In genomic region chr9:70007831-70008230, GRCh38 we compare ENCODE assay signal across 33 cellular contexts. TPM values are rescaled to one million over a fixed set of nuclear protein-coding genes. Genes with fewer than 3 reads are reported as not detected.
"Had no signal": no experiment of that assay in that cellular context is flagged by ENCODE, and none has a peak within 500 bp of the region (broad histone marks: within the 10 kb centered on the region; RNA-seq: fewer than 3 reads in every experiment).

No MANE protein-coding gene starts in this region.

- H3K27me3 Mint-ChIP-seq: dendritic cell treated with granulocyte-macrophage colony-stimulating factor and Interleukin-4, amounts not matched to agents 40 ng/mL and 50 ng/mL, for 4 days had no signal

- H3K4me1 ChIP-seq: adrenal gland had no signal

- H3K27ac Mint-ChIP-seq: activated CD8-positive, alpha-beta T cell treated with anti-CD3 and anti-CD28 coated beads for 36 hours; activated naive CD4-positive, alpha-beta T cell treated with anti-CD3 and anti-CD28 coated beads for 36 hours; activated naive CD4-positive, alpha-beta T cell treated with anti-CD3 and anti-CD28 coated beads, Interleukin-2, amount 50 U/mL, for 24 hours; activated naive CD8-positive, alpha-beta T cell treated with anti-CD3 and anti-CD28 coated beads for 36 hours; activated naive CD8-positive, alpha-beta T cell treated with anti-CD3 and anti-CD28 coated beads, Interleukin-2, amount 50 U/mL, for 24 hours; activated T-helper 1 cell treated with anti-CD3 and anti-CD28 coated beads, Interleukin-12 subunit alpha, Interleukin-12 subunit beta, Interleukin-2, Interleukin-4 antibody, amounts not matched to agents 30 ng/mL and 10 ng/mL and 1 ng/mL, durations not matched to agents 14 hours and 24 hours and 36 hours; activated T-helper 2 cell treated with anti-CD3 and anti-CD28 coated beads, Interferon-gamma antibody, Interleukin-2, Interleukin-4, amounts not matched to agents 10 μg/mL and 5 μg/mL and 100 μg/mL, durations not matched to agents 14 hours and 24 hours and 36 hours; dendritic cell treated with granulocyte-macrophage colony-stimulating factor and Interleukin-4, amounts not matched to agents 40 ng/mL and 50 ng/mL, for 4 days; endodermal cell; WTC11 had no signal

- H3K27ac ChIP-seq: adrenal gland, body of pancreas, coronary artery, dorsolateral prefrontal cortex, esophagus squamous epithelium, VCaP had no signal

- H3K9me3 ChIP-seq: adrenal gland, body of pancreas, esophagus squamous epithelium had no signal

- H3K9me3 Mint-ChIP-seq: activated CD8-positive, alpha-beta T cell treated with anti-CD3 and anti-CD28 coated beads for 36 hours; activated naive CD4-positive, alpha-beta T cell treated with anti-CD3 and anti-CD28 coated beads for 36 hours; activated naive CD4-positive, alpha-beta T cell treated with anti-CD3 and anti-CD28 coated beads, Interleukin-2, amount 50 U/mL, for 24 hours; activated naive CD8-positive, alpha-beta T cell treated with anti-CD3 and anti-CD28 coated beads for 36 hours; activated naive CD8-positive, alpha-beta T cell treated with anti-CD3 and anti-CD28 coated beads, Interleukin-2, amount 50 U/mL, for 24 hours; activated T-helper 1 cell treated with anti-CD3 and anti-CD28 coated beads, Interleukin-12 subunit alpha, Interleukin-12 subunit beta, Interleukin-2, Interleukin-4 antibody, amounts not matched to agents 30 ng/mL and 10 ng/mL and 1 ng/mL, durations not matched to agents 14 hours and 24 hours and 36 hours; activated T-helper 2 cell treated with anti-CD3 and anti-CD28 coated beads, Interferon-gamma antibody, Interleukin-2, Interleukin-4, amounts not matched to agents 10 μg/mL and 5 μg/mL and 100 μg/mL, durations not matched to agents 14 hours and 24 hours and 36 hours; central memory CD8-positive, alpha-beta T cell; dendritic cell treated with granulocyte-macrophage colony-stimulating factor and Interleukin-4, amounts not matched to agents 40 ng/mL and 50 ng/mL, for 4 days; endodermal cell had no signal

- H3K4me1 Mint-ChIP-seq: activated naive CD4-positive, alpha-beta T cell treated with anti-CD3 and anti-CD28 coated beads, Interleukin-2, amount 50 U/mL, for 24 hours; activated naive CD8-positive, alpha-beta T cell treated with anti-CD3 and anti-CD28 coated beads for 36 hours; activated naive CD8-positive, alpha-beta T cell treated with anti-CD3 and anti-CD28 coated beads, Interleukin-2, amount 50 U/mL, for 24 hours; central memory CD8-positive, alpha-beta T cell; endodermal cell had no signal

- H3K27me3 ChIP-seq: adrenal gland, body of pancreas, esophagus squamous epithelium had no signal

- H3K36me3 ChIP-seq: adrenal gland, esophagus squamous epithelium had no signal

- H3K4me3 Mint-ChIP-seq: activated CD8-positive, alpha-beta T cell treated with anti-CD3 and anti-CD28 coated beads for 36 hours; activated naive CD4-positive, alpha-beta T cell treated with anti-CD3 and anti-CD28 coated beads for 36 hours; activated naive CD4-positive, alpha-beta T cell treated with anti-CD3 and anti-CD28 coated beads, Interleukin-2, amount 50 U/mL, for 24 hours; activated naive CD8-positive, alpha-beta T cell treated with anti-CD3 and anti-CD28 coated beads for 36 hours; activated naive CD8-positive, alpha-beta T cell treated with anti-CD3 and anti-CD28 coated beads, Interleukin-2, amount 50 U/mL, for 24 hours; activated T-helper 1 cell treated with anti-CD3 and anti-CD28 coated beads, Interleukin-12 subunit alpha, Interleukin-12 subunit beta, Interleukin-2, Interleukin-4 antibody, amounts not matched to agents 30 ng/mL and 10 ng/mL and 1 ng/mL, durations not matched to agents 14 hours and 24 hours and 36 hours; central memory CD8-positive, alpha-beta T cell; dendritic cell treated with granulocyte-macrophage colony-stimulating factor and Interleukin-4, amounts not matched to agents 40 ng/mL and 50 ng/mL, for 4 days; endodermal cell; WTC11 had no signal

- FAIRE-seq: frontal cortex had no signal

- H3K36me3 Mint-ChIP-seq: activated naive CD4-positive, alpha-beta T cell treated with anti-CD3 and anti-CD28 coated beads, Interleukin-2, amount 50 U/mL, for 24 hours; activated naive CD8-positive, alpha-beta T cell treated with anti-CD3 and anti-CD28 coated beads for 36 hours; WTC11 had no signal

- H3K4me3 ChIP-seq: adrenal gland, body of pancreas, coronary artery, dorsolateral prefrontal cortex, esophagus squamous epithelium had no signal

- DNase-seq: activated CD4-positive, alpha-beta T cell treated with anti-CD3 and anti-CD28 coated beads for 48 hours; activated CD4-positive, alpha-beta T cell treated with anti-CD3 and anti-CD28 coated beads, Interleukin-2, amount 50 U/mL, for 1 hour; activated CD4-positive, alpha-beta T cell treated with anti-CD3 and anti-CD28 coated beads, Interleukin-2, amount 50 U/mL, for 48 hours; activated CD8-positive, alpha-beta memory T cell treated with anti-CD3 and anti-CD28 coated beads for 24 hours; activated CD8-positive, alpha-beta T cell treated with anti-CD3 and anti-CD28 coated beads for 36 hours; activated effector memory CD4-positive, alpha-beta T cell treated with anti-CD3 and anti-CD28 coated beads, Interleukin-2, amount 50 U/mL, for 16 hours; activated naive CD4-positive, alpha-beta T cell treated with anti-CD3 and anti-CD28 coated beads for 36 hours; activated naive CD8-positive, alpha-beta T cell treated with anti-CD3 and anti-CD28 coated beads for 36 hours; activated naive CD8-positive, alpha-beta T cell treated with anti-CD3 and anti-CD28 coated beads, Interleukin-2, amount 50 U/mL, for 24 hours; activated T-cell treated with anti-CD3 and anti-CD28 coated beads, Interleukin-2, amount 50 U/mL, for 1 hour; activated T-cell treated with anti-CD3 and anti-CD28 coated beads, Interleukin-2, amount 50 U/mL, for 48 hours; adrenal gland; amygdala; aorta; body of pancreas; dorsolateral prefrontal cortex; effector memory CD4-positive, alpha-beta T cell; endodermal cell; erythroblast; esophagus squamous epithelium; foreskin fibroblast; head of caudate nucleus; T-helper 2 cell had no signal

RNA-seq across cellular contexts. Expression of gene MAMDC2, which starts 35.8 kb away (rescaled TPM):
- total RNA-seq: activated CD8-positive, alpha-beta T cell treated with anti-CD3 and anti-CD28 coated beads for 36 hours; activated naive CD4-positive, alpha-beta T cell treated with anti-CD3 and anti-CD28 coated beads for 36 hours; activated naive CD8-positive, alpha-beta T cell treated with anti-CD3 and anti-CD28 coated beads for 36 hours; activated T-helper 1 cell treated with anti-CD3 and anti-CD28 coated beads, Interleukin-12 subunit alpha, Interleukin-12 subunit beta, Interleukin-2, Interleukin-4 antibody, amounts not matched to agents 30 ng/mL and 10 ng/mL and 1 ng/mL, durations not matched to agents 14 hours and 24 hours and 36 hours; activated T-helper 2 cell treated with anti-CD3 and anti-CD28 coated beads, Interferon-gamma antibody, Interleukin-2, Interleukin-4, amounts not matched to agents 10 μg/mL and 5 μg/mL and 100 μg/mL, durations not matched to agents 14 hours and 24 hours and 36 hours; T-helper 1 cell treated with Interleukin-12 subunit alpha and Interleukin-12 subunit beta and Interleukin-4 antibody, amounts not matched to agents 30 ng/mL and 1 ng/mL, for 36 hours had no signal
